Comparison of ENCODE assay signal across 8 cellular contexts in genomic region chr1:158999301-159000069, GRCh38.
A peak's percentile ranks its signal among the peaks of the same experiment; 100 is the strongest.
DNase-seq lines count a peak whose midpoint lies in the region; ATAC-seq and TF ChIP-seq lines count a peak whose summit lies in the region.

No MANE protein-coding gene starts in this region.

- no peak for TF ChIP-seq CTCF in astrocyte of the spinal cord (IDR thresholded peaks at IDR 0.05; ENCODE audit: low read depth, low read length)

- DNase-seq in HK-2 (ENCODE audit: unreplicated experiment) (peak; percentile 46), astrocyte of the spinal cord (ENCODE audit: low read depth, low spot score) (peak; percentile 95), hypothalamus (lab: John Stamatoyannopoulos, UW) (peak in 44 of 51 donors; percentile 16 to 89 (median 70)), putamen (ENCODE audit: low spot score) (peak; percentile 93)
- no peak for DNase-seq in activated CD8-positive, alpha-beta memory T cell treated with anti-CD3 and anti-CD28 coated beads, Interleukin-2, amount 50 U/mL, for 4 hours
- DNase-seq in central memory CD4-positive, alpha-beta T cell = no peak
- DNase-seq in NK-92 treated with Interleukin-12 subunit alpha and Interleukin-12 subunit beta, amount 100 ng/mL, for 24 hours (lab: John Stamatoyannopoulos, UW) = no peak

- no peak for ATAC-seq in GM21576 (IDR thresholded peaks at IDR 0.05; ENCODE audit: unreplicated experiment)

- in situ Hi-C loops in astrocyte of the spinal cord (cut with HindIII; ENCODE audit: low sequenced_read_pairs) = no loop called here

- peak overlapping the region; percentile 58 for H3K4me3 ChIP-seq in astrocyte of the spinal cord (ENCODE audit: low read depth, low read length)

Comparison
In these comparisons a context has a peak if more than half of its experiments do, and no peak if none do; other contexts are left out.
1. DNase-seq: peak in HK-2 (single experiment), astrocyte of the spinal cord (single experiment), hypothalamus (44 of 51) and putamen (single experiment); none in activated CD8-positive, alpha-beta memory T cell treated with anti-CD3 and anti-CD28 coated beads, Interleukin-2, amount 50 U/mL, for 4 hours (single experiment), central memory CD4-positive, alpha-beta T cell (single experiment) and NK-92 treated with Interleukin-12 subunit alpha and Interleukin-12 subunit beta, amount 100 ng/mL, for 24 hours (single experiment).